ENCODE assay signal across 28 cellular contexts in genomic region chr4:26996745-26997144, GRCh38.
"Had no signal": no experiment of that assay in that cellular context is flagged by ENCODE, and none has a peak within 500 bp of the region (broad histone marks: within the 10 kb centered on the region; RNA-seq: fewer than 3 reads in every experiment).

No MANE protein-coding gene starts in this region.

- ATAC-seq: esophagus mucosa; gastrocnemius medialis; heart left ventricle; left lung; mucosa of descending colon; psoas muscle; right cardiac atrium; stimulated activated memory B cell treated with anti-CD40 and anti-IgM and Interleukin-4, amounts not matched to agents 10 μg/mL and 1 μg/mL and 100 μg/mL, for 72 hours; stimulated activated naive CD8-positive, alpha-beta T cell treated with anti-CD3 and anti-CD28 coated beads, Interleukin-15, Interleukin-2, amounts not matched to agents 100 U/mL and 50 U/mL, for 24 hours had no signal

- H3K36me3 Mint-ChIP-seq: type B pancreatic cell had no signal

- H3K4me1 Mint-ChIP-seq: nephron progenitor cell had no signal

- H3K4me3 Mint-ChIP-seq: dendritic cell treated with granulocyte-macrophage colony-stimulating factor and Interleukin-4, amounts not matched to agents 40 ng/mL and 50 ng/mL, for 4 days; endodermal cell; mesothelial cell of epicardium; nephron progenitor cell; stimulated activated memory B cell treated with anti-CD40 and anti-IgM and Interleukin-4, amounts not matched to agents 10 μg/mL and 1 μg/mL and 100 μg/mL, for 72 hours; type B pancreatic cell had no signal

- DNase-seq: colonic mucosa; effector CD8-positive, alpha-beta T cell; endodermal cell; foreskin fibroblast; gastrocnemius medialis; heart left ventricle; kidney; left lung; mesenchymal stem cell; mucosa of descending colon; naive B cell; nephron progenitor cell; nucleus accumbens; posterior cingulate gyrus; psoas muscle; right cardiac atrium; sigmoid colon; stimulated activated CD4-positive, alpha-beta T cell treated with anti-CD3 and anti-CD28 coated beads, Interleukin-2, amount 100 ng/mL, for 24 hours; stimulated activated CD4-positive, alpha-beta T cell treated with anti-CD3 and anti-CD28 coated beads, Interleukin-4, amount 100 ng/mL, for 24 hours; stimulated activated naive CD8-positive, alpha-beta T cell treated with anti-CD3 and anti-CD28 coated beads, Interleukin-15, Interleukin-2, amounts not matched to agents 100 U/mL and 50 U/mL, for 24 hours; substantia nigra; testis; tibial artery had no signal

- H3K27ac Mint-ChIP-seq: dendritic cell treated with granulocyte-macrophage colony-stimulating factor and Interleukin-4, amounts not matched to agents 40 ng/mL and 50 ng/mL, for 4 days; endodermal cell; mesothelial cell of epicardium; stimulated activated memory B cell treated with anti-CD40 and anti-IgM and Interleukin-4, amounts not matched to agents 10 μg/mL and 1 μg/mL and 100 μg/mL, for 72 hours; type B pancreatic cell had no signal

- H3K27me3 Mint-ChIP-seq: dendritic cell treated with granulocyte-macrophage colony-stimulating factor and Interleukin-4, amounts not matched to agents 40 ng/mL and 50 ng/mL, for 4 days; naive B cell; stimulated activated memory B cell treated with anti-CD40 and anti-IgM and Interleukin-4, amounts not matched to agents 10 μg/mL and 1 μg/mL and 100 μg/mL, for 72 hours; type B pancreatic cell had no signal

- H3K9me3 ChIP-seq: colonic mucosa, gastrocnemius medialis, heart left ventricle, left lung, mucosa of descending colon, psoas muscle, sigmoid colon, testis, tibial artery had no signal

- H3K9me3 Mint-ChIP-seq: dendritic cell treated with granulocyte-macrophage colony-stimulating factor and Interleukin-4, amounts not matched to agents 40 ng/mL and 50 ng/mL, for 4 days; endodermal cell; mesothelial cell of epicardium; naive B cell; nephron progenitor cell; stimulated activated memory B cell treated with anti-CD40 and anti-IgM and Interleukin-4, amounts not matched to agents 10 μg/mL and 1 μg/mL and 100 μg/mL, for 72 hours; type B pancreatic cell had no signal
